Comparison of ENCODE assay signal across 21 cellular contexts in genomic region chr3:135217730-135218129, GRCh38.
"Had no signal": no experiment of that assay in that cellular context is flagged by ENCODE, and none has a peak within 500 bp of the region (broad histone marks: within the 10 kb centered on the region; RNA-seq: fewer than 3 reads in every experiment).

No MANE protein-coding gene starts in this region.

- H3K4me3 ChIP-seq: SK-N-MC had no signal

- H3K36me3 Mint-ChIP-seq: activated naive CD4-positive, alpha-beta T cell treated with anti-CD3 and anti-CD28 coated beads, Interleukin-2, amount 50 U/mL, for 24 hours had no signal

- DNase-seq: activated CD4-positive, alpha-beta memory T cell treated with anti-CD3 and anti-CD28 coated beads, Interleukin-2, amount 10 ng/mL, durations not matched to agents 7 days and 5 days; activated CD4-positive, alpha-beta T cell treated with anti-CD3 and anti-CD28 coated beads for 36 hours; activated CD4-positive, alpha-beta T cell treated with anti-CD3 and anti-CD28 coated beads, Interleukin-2, amount 50 U/mL, for 1 hour; activated CD8-positive, alpha-beta memory T cell treated with anti-CD3 and anti-CD28 coated beads, Interleukin-2, amount 50 U/mL, for 48 hours; activated T-cell treated with anti-CD3 and anti-CD28 coated beads, Interleukin-2, amount 50 U/mL, for 1 hour; aorta; KG1; NCI-H1092; NCI-H2029; NCI-H2107; NCI-H226; NCI-H82; OCI-M1; RPMI8226; T-helper 1 cell had no signal

- H3K27ac ChIP-seq: SK-N-MC, VCaP had no signal

- H3K4me3 Mint-ChIP-seq: activated CD4-positive, alpha-beta memory T cell treated with anti-CD3 and anti-CD28 coated beads, Interleukin-2, amount 10 ng/mL, durations not matched to agents 7 days and 5 days; activated CD4-positive, alpha-beta T cell treated with anti-CD3 and anti-CD28 coated beads for 36 hours; activated naive CD4-positive, alpha-beta T cell treated with anti-CD3 and anti-CD28 coated beads, Interleukin-2, amount 50 U/mL, for 24 hours; IgD-negative memory B cell had no signal

- FAIRE-seq: bronchial epithelial cell had no signal

- H3K27me3 Mint-ChIP-seq: activated CD4-positive, alpha-beta memory T cell treated with anti-CD3 and anti-CD28 coated beads, Interleukin-2, amount 10 ng/mL, durations not matched to agents 7 days and 5 days; activated CD4-positive, alpha-beta T cell treated with anti-CD3 and anti-CD28 coated beads for 36 hours; activated naive CD4-positive, alpha-beta T cell treated with anti-CD3 and anti-CD28 coated beads, Interleukin-2, amount 50 U/mL, for 24 hours had no signal

- H3K27ac Mint-ChIP-seq: activated CD4-positive, alpha-beta memory T cell treated with anti-CD3 and anti-CD28 coated beads, Interleukin-2, amount 10 ng/mL, durations not matched to agents 7 days and 5 days; activated CD4-positive, alpha-beta T cell treated with anti-CD3 and anti-CD28 coated beads for 36 hours; activated naive CD4-positive, alpha-beta T cell treated with anti-CD3 and anti-CD28 coated beads, Interleukin-2, amount 50 U/mL, for 24 hours; IgD-negative memory B cell had no signal

- H3K9me3 Mint-ChIP-seq: activated CD4-positive, alpha-beta memory T cell treated with anti-CD3 and anti-CD28 coated beads, Interleukin-2, amount 10 ng/mL, durations not matched to agents 7 days and 5 days; activated naive CD4-positive, alpha-beta T cell treated with anti-CD3 and anti-CD28 coated beads, Interleukin-2, amount 50 U/mL, for 24 hours had no signal

- ATAC-seq: activated CD4-positive, alpha-beta T cell treated with anti-CD3 and anti-CD28 coated beads for 36 hours; Panc1 had no signal

- H3K4me1 Mint-ChIP-seq: activated CD4-positive, alpha-beta memory T cell treated with anti-CD3 and anti-CD28 coated beads, Interleukin-2, amount 10 ng/mL, durations not matched to agents 7 days and 5 days; activated CD4-positive, alpha-beta T cell treated with anti-CD3 and anti-CD28 coated beads for 36 hours; activated naive CD4-positive, alpha-beta T cell treated with anti-CD3 and anti-CD28 coated beads, Interleukin-2, amount 50 U/mL, for 24 hours had no signal
